In genomic region chr1:246005067-246005466, GRCh38 we compare ENCODE assay signal across 12 cellular contexts.
DNase-seq lines count a peak whose midpoint lies in the region; ATAC-seq and TF ChIP-seq lines count a peak whose summit lies in the region.
"Had no signal": no experiment of that assay in that cellular context is flagged by ENCODE, and none has a peak within 500 bp of the region (broad histone marks: within the 10 kb centered on the region; RNA-seq: fewer than 3 reads in every experiment).

No MANE protein-coding gene starts in this region.

- dilution Hi-C loops in mammary epithelial cell (cut with HindIII; ENCODE audit: low sequenced_read_pairs): no loop called here

- no peak overlapping the region for H3K4me3 ChIP-seq in BLaER1 treated with 17β-estradiol and CSF1 and Interleukin-3, amounts not matched to agents 10 nM and 100 nM
- H3K4me3 ChIP-seq in MG63 (no peak overlapping the region), mammary epithelial cell (replicated peaks in 1 of 3; ENCODE audit: insufficient read depth in 1 of 3, low read depth in 2 of 3, low read length in 3 of 3) (no peak overlapping the region)
- H3K4me3 ChIP-seq: ascending aorta, upper lobe of right lung had no signal

- no peak overlapping the region for H3K27ac Mint-ChIP-seq in activated naive CD8-positive, alpha-beta T cell treated with anti-CD3 and anti-CD28 coated beads for 36 hours
- H3K27ac Mint-ChIP-seq: T-cell had no signal

- no peaks in the 10 kb centered on the region for H3K36me3 Mint-ChIP-seq in activated naive CD8-positive, alpha-beta T cell treated with anti-CD3 and anti-CD28 coated beads for 36 hours
- H3K36me3 Mint-ChIP-seq: T-cell had no signal

- no peaks in the 10 kb centered on the region for H3K27me3 ChIP-seq in BLaER1 treated with 17β-estradiol and CSF1 and Interleukin-3, amounts not matched to agents 10 nM and 100 nM
- H3K27me3 ChIP-seq in MG63: no peaks in the 10 kb centered on the region
- H3K27me3 ChIP-seq in mammary epithelial cell (ENCODE audit: insufficient read depth, low read length): no peaks in the 10 kb centered on the region
- H3K27me3 ChIP-seq: ascending aorta, neutrophil, upper lobe of right lung had no signal

- H3K4me1 ChIP-seq in BLaER1 treated with 17β-estradiol and CSF1 and Interleukin-3, amounts not matched to agents 10 nM and 100 nM: peaks cover 0 to 22% (median 9%) of the 10 kb centered on the region in 10 experiments; a peak in 11 of 20 replicates
- peaks cover 31% of the 10 kb centered on the region for H3K4me1 ChIP-seq in mammary epithelial cell (ENCODE audit: insufficient read depth, low read length)
- H3K4me1 ChIP-seq: ascending aorta, upper lobe of right lung had no signal

- H3K27ac ChIP-seq in BLaER1 treated with 17β-estradiol and CSF1 and Interleukin-3, amounts not matched to agents 10 nM and 100 nM: no peak overlapping the region
- H3K27ac ChIP-seq in mammary epithelial cell (ENCODE audit: insufficient read depth, low read depth, low read length): no peak overlapping the region
- H3K27ac ChIP-seq: ascending aorta, neutrophil, upper lobe of right lung had no signal

- no peaks in the 10 kb centered on the region for H3K9me3 Mint-ChIP-seq in activated naive CD8-positive, alpha-beta T cell treated with anti-CD3 and anti-CD28 coated beads for 36 hours
- H3K9me3 Mint-ChIP-seq: T-cell had no signal

- no peak for TF ChIP-seq CTCF in mammary epithelial cell (conservative IDR thresholded peaks at IDR 0.05 in 1 of 2, IDR thresholded peaks at IDR 0.05 in 1 of 2; ENCODE audit: extremely low read depth in 1 of 2, insufficient read depth in 1 of 2, low read depth in 1 of 2, low read length in 2 of 2)

- no peaks in the 10 kb centered on the region for H3K36me3 ChIP-seq in BLaER1 treated with 17β-estradiol and CSF1 and Interleukin-3, amounts not matched to agents 10 nM and 100 nM
- H3K36me3 ChIP-seq in MG63 (no peaks in the 10 kb centered on the region), mammary epithelial cell (ENCODE audit: insufficient read depth, low read length) (no peaks in the 10 kb centered on the region)
- H3K36me3 ChIP-seq: ascending aorta, neutrophil, upper lobe of right lung had no signal

- H3K27me3 Mint-ChIP-seq in activated naive CD8-positive, alpha-beta T cell treated with anti-CD3 and anti-CD28 coated beads for 36 hours: no peaks in the 10 kb centered on the region
- H3K27me3 Mint-ChIP-seq: T-cell had no signal

- WGBS in mammary epithelial cell (ENCODE audit: low coverage, missing lambda C conversion rate): 47% methylated on average over 3 of the region's 3 CpGs

- CTCF ChIA-PET in mammary epithelial cell (lab: Charles Lee; ENCODE audit: low non-redundant PET): no interaction called here

- no peak overlapping the region for H2AFZ ChIP-seq in mammary epithelial cell (ENCODE audit: low read depth, low read length)

- H3K4me2 ChIP-seq in BLaER1 treated with 17β-estradiol and CSF1 and Interleukin-3, amounts not matched to agents 10 nM and 100 nM: peak overlapping the region in 6 of 11 experiments; percentile 1 to 66 (median 50); a peak in 8 of 22 replicates
- peak overlapping the region; percentile 27 for H3K4me2 ChIP-seq in mammary epithelial cell (ENCODE audit: insufficient read depth, low read depth, low read length)

- DNase-seq in MG63: peak; percentile 54
- peak; percentile 77 for DNase-seq in mammary epithelial cell
- peak; percentile 94 for DNase-seq in myocyte (ENCODE audit: low read depth)
- no peak for DNase-seq in activated naive CD8-positive, alpha-beta T cell treated with anti-CD3 and anti-CD28 coated beads for 36 hours
- no peak for DNase-seq in stimulated activated CD4-positive, alpha-beta T cell treated with anti-CD3 and anti-CD28 coated beads, Interleukin-1b, Interleukin-23, amount 100 ng/mL, for 48 hours
- DNase-seq: T-cell, upper lobe of right lung had no signal

- H3K9me3 ChIP-seq in BLaER1 treated with 17β-estradiol and CSF1 and Interleukin-3, amounts not matched to agents 10 nM and 100 nM (replicated peaks in 1 of 11): no peaks in the 10 kb centered on the region
- H3K9me3 ChIP-seq in MG63 (no peaks in the 10 kb centered on the region), mammary epithelial cell (replicated peaks; ENCODE audit: insufficient read depth, low read length) (no peaks in the 10 kb centered on the region)
- H3K9me3 ChIP-seq: ascending aorta, neutrophil, upper lobe of right lung had no signal

- BruUV-seq in mammary epithelial cell (replicated peaks; lab: Mats Ljungman, UMichigan): no TSS peak

- no peaks in the 10 kb centered on the region; a peak in 1 of 22 replicates for H4K20me1 ChIP-seq in BLaER1 treated with 17β-estradiol and CSF1 and Interleukin-3, amounts not matched to agents 10 nM and 100 nM
- no peaks in the 10 kb centered on the region for H4K20me1 ChIP-seq in mammary epithelial cell (ENCODE audit: insufficient read depth, low read length)

- ATAC-seq in HG02759 (IDR thresholded peaks at IDR 0.05; ENCODE audit: unreplicated experiment): no peak
- ATAC-seq in GM21786 (IDR thresholded peaks at IDR 0.05; ENCODE audit: unreplicated experiment): no peak
- ATAC-seq: T-cell, upper lobe of right lung had no signal

- no peaks in the 10 kb centered on the region for H3K79me2 ChIP-seq in mammary epithelial cell (ENCODE audit: insufficient read depth, low read length)

- intact Hi-C loops in mammary epithelial cell (cut with micrococcal nuclease): no loop called here

- no peak overlapping the region for H3K4me3 Mint-ChIP-seq in activated naive CD8-positive, alpha-beta T cell treated with anti-CD3 and anti-CD28 coated beads for 36 hours
- H3K4me3 Mint-ChIP-seq: T-cell had no signal

- in situ Hi-C loops in mammary epithelial cell (cut with MboI; ENCODE audit: low sequenced_read_pairs in 2 of 2): loop anchor here in 1 of 2 donors (25.0 kb wide), 2 partner anchors 282 to 432 kb away; no protein-coding TSS in a partner anchor

- H3K9ac ChIP-seq in BLaER1 treated with 17β-estradiol and CSF1 and Interleukin-3, amounts not matched to agents 10 nM and 100 nM: 0 out of 22 replicates have a peak overlapping the region, but pooled peaks of 1 of the 11 experiments have one; percentile 18
- H3K9ac ChIP-seq in mammary epithelial cell (ENCODE audit: insufficient read depth, low read length): no peak overlapping the region

- no peaks in the 10 kb centered on the region for H3K4me1 Mint-ChIP-seq in activated naive CD8-positive, alpha-beta T cell treated with anti-CD3 and anti-CD28 coated beads for 36 hours
- H3K4me1 Mint-ChIP-seq: T-cell had no signal

Comparison
In these comparisons a context has a peak if more than half of its experiments do, and no peak if none do; other contexts are left out.
1. DNase-seq: peak in MG63 (single experiment), mammary epithelial cell (single experiment) and myocyte (single experiment); none in activated naive CD8-positive, alpha-beta T cell treated with anti-CD3 and anti-CD28 coated beads for 36 hours (single experiment) and stimulated activated CD4-positive, alpha-beta T cell treated with anti-CD3 and anti-CD28 coated beads, Interleukin-1b, Interleukin-23, amount 100 ng/mL, for 48 hours (single experiment).